8 cellular contexts compared by ENCODE assay signal in the genomic region with DNA sequence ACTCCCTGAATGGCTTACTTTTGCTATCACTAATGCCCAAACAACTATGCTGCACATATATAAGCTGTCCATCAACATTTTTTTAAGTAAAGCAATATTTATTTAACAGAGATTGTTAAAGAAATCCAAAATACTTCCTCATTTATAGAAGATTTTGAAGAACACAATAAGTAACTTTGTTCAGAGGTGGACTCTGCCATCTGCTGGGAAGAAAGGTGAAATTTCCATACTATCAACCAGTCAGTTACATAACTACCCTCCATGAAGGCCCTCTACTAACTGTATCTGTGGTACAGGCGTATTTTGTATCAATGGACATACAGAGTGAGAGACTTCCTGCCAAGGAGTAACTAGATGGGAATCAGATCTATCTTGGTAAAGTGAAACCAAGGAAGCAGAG.
DNase-seq lines count a peak whose midpoint lies in the region; ATAC-seq and TF ChIP-seq lines count a peak whose summit lies in the region.

No MANE protein-coding gene starts in this region.

- H3K4me1 ChIP-seq in Peyer's patch (peaks cover 0 to 5% (median 0%) of the 10 kb centered on the region in 4 donors), parathyroid adenoma (no peaks in the 10 kb centered on the region)

- peak; percentile 66 for ATAC-seq in esophagus mucosa
- no peak for ATAC-seq in HG02981 (IDR thresholded peaks at IDR 0.05; ENCODE audit: unreplicated experiment)
- ATAC-seq in omental fat pad (ENCODE audit: low FRiP score) = no peak

- H3K4me2 ChIP-seq in parathyroid adenoma (ENCODE audit: low read length) = no peak overlapping the region

- H3K9me3 ChIP-seq in Peyer's patch (no peaks in the 10 kb centered on the region), parathyroid adenoma (ENCODE audit: control insufficient read depth, low read length) (no peaks in the 10 kb centered on the region)

- H3K27me3 ChIP-seq in Peyer's patch (no peaks in the 10 kb centered on the region), parathyroid adenoma (ENCODE audit: control insufficient read depth, insufficient read depth, low read length) (no peaks in the 10 kb centered on the region)

- H3K36me3 ChIP-seq in Peyer's patch (no peaks in the 10 kb centered on the region), parathyroid adenoma (ENCODE audit: control insufficient read depth, insufficient read depth, low read length) (no peaks in the 10 kb centered on the region)

- no peak overlapping the region for H3K27ac ChIP-seq in Peyer's patch
- no peak overlapping the region for H3K27ac ChIP-seq in parathyroid adenoma

- H3K79me2 ChIP-seq in parathyroid adenoma = no peaks in the 10 kb centered on the region

- TF ChIP-seq CTCF in Peyer's patch (IDR thresholded peaks at IDR 0.05) (peak in 5 of 6 experiments; percentile 28 to 57 (median 54)), parathyroid adenoma (IDR thresholded peaks at IDR 0.05) (peak; percentile 47), omental fat pad (IDR thresholded peaks at IDR 0.05) (no peak)

- no peak overlapping the region for H3K9ac ChIP-seq in parathyroid adenoma

- DNase-seq in DMS 273 (lab: John Stamatoyannopoulos, UW; ENCODE audit: unreplicated experiment) (peak; percentile 56), DMS 273 treated with DMSO at 0.1 percent for 48 hours (lab: John Stamatoyannopoulos, UW) (no peak), HCEC 1CT (peak; percentile 23), Peyer's patch (no peak), omental fat pad (ENCODE audit: low spot score) (no peak)

- H2AFZ ChIP-seq in parathyroid adenoma = no peak overlapping the region

- TF ChIP-seq POLR2A in Peyer's patch (IDR thresholded peaks at IDR 0.05) = no peak

- H3K4me3 ChIP-seq in Peyer's patch (no peak overlapping the region), parathyroid adenoma (ENCODE audit: low read depth, low read length) (no peak overlapping the region)

Comparison
In these comparisons a context has a peak if more than half of its experiments do, and no peak if none do; other contexts are left out.
1. DNase-seq: peak in DMS 273 (single experiment) and HCEC 1CT (single experiment); none in DMS 273 treated with DMSO at 0.1 percent for 48 hours (single experiment), Peyer's patch (0 of 3) and omental fat pad (single experiment).
2. CTCF ChIP-seq: peak in Peyer's patch (5 of 6) and parathyroid adenoma (single experiment); none in omental fat pad (0 of 3).